In the genomic region with DNA sequence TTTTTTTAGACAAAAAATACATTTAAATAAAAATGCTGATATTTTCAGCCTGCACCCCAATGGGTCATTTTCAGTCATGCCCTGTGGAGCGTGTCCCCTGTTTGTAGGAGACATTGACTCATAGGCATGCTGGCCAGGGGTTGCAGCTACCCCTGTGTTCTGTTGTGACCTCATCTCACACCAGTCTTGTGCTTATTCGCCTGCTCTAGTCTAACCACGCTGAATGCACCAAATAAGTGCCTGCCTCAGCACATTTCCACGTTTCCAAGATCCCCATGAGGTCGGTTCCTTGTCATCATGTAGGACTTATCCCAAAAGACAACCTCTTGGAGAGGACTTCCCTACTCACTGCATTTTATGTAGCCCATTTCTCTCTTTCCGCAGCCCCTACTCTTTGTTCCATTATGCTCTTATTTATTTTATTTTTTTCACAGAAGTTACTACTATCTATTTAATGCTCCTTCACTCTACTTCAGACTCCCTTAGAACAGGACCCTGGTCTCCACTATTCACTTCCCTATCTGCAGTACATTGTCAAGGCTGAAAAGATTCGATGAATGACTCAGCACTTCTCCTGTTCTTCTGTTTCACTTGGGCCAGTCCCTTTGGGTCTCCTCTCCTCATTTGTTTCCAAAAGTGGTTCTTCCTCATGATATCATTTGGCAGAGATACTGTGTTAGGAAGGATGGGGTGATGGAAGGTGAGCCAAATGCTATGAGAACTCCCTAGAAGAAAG, we compare ENCODE assay signal across 22 cellular contexts.
A peak's percentile ranks its signal among the peaks of the same experiment; 100 is the strongest.
DNase-seq lines count a peak whose midpoint lies in the region; ATAC-seq and TF ChIP-seq lines count a peak whose summit lies in the region.
"Had no signal": no experiment of that assay in that cellular context is flagged by ENCODE, and none has a peak within 500 bp of the region (broad histone marks: within the 10 kb centered on the region; RNA-seq: fewer than 3 reads in every experiment).

No MANE protein-coding gene starts in this region.

- peak; percentile 17 for DNase-seq in ACHN
- no peak for DNase-seq in PC-9
- no peak for DNase-seq in stimulated activated CD8-positive, alpha-beta memory T cell treated with anti-CD3 and anti-CD28 coated beads, Interleukin-4, amount 100 ng/mL, for 48 hours
- DNase-seq in activated effector memory CD4-positive, alpha-beta T cell treated with Interleukin-2 at 50 U/mL for 16 hours: no peak
- no peak for DNase-seq in hepatocyte (ENCODE audit: low spot score)
- DNase-seq: activated CD4-positive, alpha-beta memory T cell treated with anti-CD3 and anti-CD28 coated beads for 36 hours; activated T-cell treated with anti-CD3 and anti-CD28 coated beads, Interleukin-2, amount 50 U/mL, for 48 hours; effector CD8-positive, alpha-beta T cell; GDM1; left ventricle myocardium inferior; NCI-H1417; NCI-H526 treated with DMSO at 0.1 percent for 48 hours; SIG-M5; spleen; T-helper 2 cell had no signal

- H3K27ac ChIP-seq in PC-9: no peak overlapping the region
- H3K27ac ChIP-seq in hepatocyte: no peak overlapping the region
- H3K27ac ChIP-seq: C4-2B, esophagus muscularis mucosa, left ventricle myocardium inferior, spleen had no signal

- no TSS peak for BruUV-seq in PC-9 (replicated peaks; lab: Mats Ljungman, UMichigan)

- no peaks in the 10 kb centered on the region for H3F3A ChIP-seq in PC-9 (ENCODE audit: insufficient read depth, low read depth)

- H3K79me2 ChIP-seq in PC-9 (ENCODE audit: low read depth) (no peaks in the 10 kb centered on the region), hepatocyte (no peaks in the 10 kb centered on the region)

- H3K4me3 ChIP-seq in PC-9: no peak overlapping the region
- H3K4me3 ChIP-seq in hepatocyte: no peak overlapping the region
- H3K4me3 ChIP-seq: esophagus muscularis mucosa, HAP-1, left ventricle myocardium inferior, spleen had no signal

- TF ChIP-seq CTCF in PC-9 (conservative IDR thresholded peaks at IDR 0.05) (no peak), hepatocyte (IDR thresholded peaks at IDR 0.05; ENCODE audit: poor library complexity) (no peak)

- H3K4me1 ChIP-seq in PC-9 (replicated peaks; ENCODE audit: insufficient read depth) (no peaks in the 10 kb centered on the region), hepatocyte (ENCODE audit: insufficient read depth) (no peaks in the 10 kb centered on the region)
- H3K4me1 ChIP-seq: esophagus muscularis mucosa, HAP-1, left ventricle myocardium inferior, spleen had no signal

- H3K4me2 ChIP-seq in PC-9 (no peak overlapping the region), hepatocyte (no peak overlapping the region)

- POLR2A ChIA-PET in PC-9 (lab: Charles Lee; ENCODE audit: unreplicated experiment): no interaction called here

- in situ Hi-C loops in ACHN (cut with HindIII; ENCODE audit: low pct_ligation_motif_present, low pct_unique_long_range_greater_than_20kb, low sequenced_read_pairs): no loop called here

- intact Hi-C loops in PC-9 (cut with micrococcal nuclease; ENCODE audit: unreplicated experiment): no loop called here

- peak; percentile 58 for ATAC-seq in GM19328 (IDR thresholded peaks at IDR 0.05; ENCODE audit: unreplicated experiment)
- peak; percentile 84 for ATAC-seq in HG03159 (IDR thresholded peaks at IDR 0.05; ENCODE audit: unreplicated experiment)
- no peak for ATAC-seq in GM19455 (IDR thresholded peaks at IDR 0.05; ENCODE audit: unreplicated experiment)
- ATAC-seq: WTC11 had no signal

- no peaks in the 10 kb centered on the region for H3K9me2 ChIP-seq in PC-9 (ENCODE audit: insufficient read depth)
- H3K9me2 ChIP-seq in hepatocyte (replicated peaks; ENCODE audit: insufficient read depth): no peaks in the 10 kb centered on the region

- 58% methylated on average over 7 of the region's 7 CpGs for WGBS in hepatocyte (ENCODE audit: low lambda C conversion rate, missing lambda C conversion rate)

- H4K20me1 ChIP-seq in PC-9 (ENCODE audit: insufficient read depth): no peaks in the 10 kb centered on the region
- no peaks in the 10 kb centered on the region for H4K20me1 ChIP-seq in hepatocyte (ENCODE audit: insufficient read depth, poor library complexity, severe bottlenecking)

- H2AFZ ChIP-seq in PC-9: 0 out of 2 replicates have a peak overlapping the region, but pooled peaks have one; percentile 48
- no peak overlapping the region for H2AFZ ChIP-seq in hepatocyte

- H3K36me3 ChIP-seq in PC-9 (ENCODE audit: low read depth) (no peaks in the 10 kb centered on the region), hepatocyte (replicated peaks; ENCODE audit: insufficient read depth, low read depth) (no peaks in the 10 kb centered on the region)
- H3K36me3 ChIP-seq: esophagus muscularis mucosa, HAP-1, left ventricle myocardium inferior, spleen had no signal

- CTCF ChIA-PET in PC-9 (lab: Charles Lee): no interaction called here

- H3K9me3 ChIP-seq in PC-9 (ENCODE audit: insufficient read depth, low read depth) (no peaks in the 10 kb centered on the region), hepatocyte (ENCODE audit: low read depth) (no peaks in the 10 kb centered on the region)
- H3K9me3 ChIP-seq: esophagus muscularis mucosa, HAP-1, left ventricle myocardium inferior had no signal

- H3K27me3 ChIP-seq in PC-9 (ENCODE audit: insufficient read depth, low read depth): no peaks in the 10 kb centered on the region
- H3K27me3 ChIP-seq in hepatocyte: no peaks in the 10 kb centered on the region
- H3K27me3 ChIP-seq: esophagus muscularis mucosa, spleen had no signal
